1 cellular context compared by ENCODE assay signal in genomic region chr18:27921392-27921791, GRCh38.
TF ChIP-seq lines count a peak whose summit lies in the region.

No MANE protein-coding gene starts in this region.

TF ChIP-seq in WTC11, 78 proteins besides CTCF, POLR2A, EP300 and RAD21 (continued from another document):
- TF ChIP-seq ATF6 (CRISPR knock-in tag; IDR thresholded peaks at IDR 0.05), result no peak
- no peak for TF ChIP-seq USF2 (CRISPR knock-in tag; IDR thresholded peaks at IDR 0.05)
- no peak for TF ChIP-seq HMGXB4 (CRISPR knock-in tag; IDR thresholded peaks at IDR 0.05)
- no peak for TF ChIP-seq ETV6 (CRISPR knock-in tag; IDR thresholded peaks at IDR 0.05)
- TF ChIP-seq NFATC4 (CRISPR knock-in tag; IDR thresholded peaks at IDR 0.05), result no peak
- no peak for TF ChIP-seq RELA (CRISPR knock-in tag; IDR thresholded peaks at IDR 0.05; ENCODE audit: borderline replicate concordance)
- no peak for TF ChIP-seq PREB (CRISPR knock-in tag; IDR thresholded peaks at IDR 0.05; ENCODE audit: borderline replicate concordance)
- TF ChIP-seq AR (CRISPR knock-in tag; IDR thresholded peaks at IDR 0.05), result no peak
- TF ChIP-seq PRDM15 (CRISPR knock-in tag; IDR thresholded peaks at IDR 0.05), result no peak
- no peak for TF ChIP-seq IRF1 (CRISPR knock-in tag; IDR thresholded peaks at IDR 0.05)
- no peak for TF ChIP-seq E2F1 (CRISPR knock-in tag; IDR thresholded peaks at IDR 0.05)
- TF ChIP-seq ZNF512 (CRISPR knock-in tag; IDR thresholded peaks at IDR 0.05; ENCODE audit: borderline replicate concordance), result no peak
- TF ChIP-seq KAT7 (CRISPR knock-in tag; IDR thresholded peaks at IDR 0.05; ENCODE audit: borderline replicate concordance), result no peak
